ENCODE assay signal across 18 cellular contexts in genomic region chr14:69235708-69236107, GRCh38. TPM values are rescaled to one million over a fixed set of nuclear protein-coding genes. Genes with fewer than 3 reads are reported as not detected.
A peak's percentile ranks its signal among the peaks of the same experiment; 100 is the strongest.
DNase-seq lines count a peak whose midpoint lies in the region; ATAC-seq lines count a peak whose summit lies in the region.
"Had no signal": no experiment of that assay in that cellular context is flagged by ENCODE, and none has a peak within 500 bp of the region (broad histone marks: within the 10 kb centered on the region; RNA-seq: fewer than 3 reads in every experiment).

No MANE protein-coding gene starts in this region.

- H3K4me3 ChIP-seq in aorta (ENCODE audit: low read length in 2 of 2): no peak overlapping the region
- H3K4me3 ChIP-seq: BLaER1 had no signal

- POLR2A ChIA-PET in activated CD4-positive, alpha-beta memory T cell treated with anti-CD3 and anti-CD28 coated beads for 36 hours (lab: Charles Lee): interaction anchor here (0.8 kb wide), 1 partner anchor 107 kb away, joined by 3 read pairs; no protein-coding TSS in a partner anchor
- POLR2A ChIA-PET in activated CD4-positive, alpha-beta memory T cell treated with anti-CD3 and anti-CD28 coated beads, Interleukin-2, amount 10 ng/mL, durations not matched to agents 7 days and 5 days (lab: Charles Lee): no interaction called here

- no peak for ATAC-seq in stimulated activated naive CD8-positive, alpha-beta T cell treated with anti-CD3 and anti-CD28 coated beads, Interleukin-15, Interleukin-2, amounts not matched to agents 100 U/mL and 50 U/mL, for 24 hours
- ATAC-seq in stimulated activated effector memory CD8-positive, alpha-beta T cell treated with anti-CD3 and anti-CD28 coated beads, Interleukin-12 subunit alpha, Interleukin-12 subunit beta, amount 100 ng/mL, for 72 hours: no peak
- ATAC-seq in aorta (ENCODE audit: low FRiP score): no peak
- ATAC-seq: CD8-positive, alpha-beta T cell; HCT116 had no signal

- no peak overlapping the region for H3K4me3 Mint-ChIP-seq in activated CD4-positive, alpha-beta memory T cell treated with anti-CD3 and anti-CD28 coated beads for 36 hours
- H3K4me3 Mint-ChIP-seq in activated CD4-positive, alpha-beta memory T cell treated with anti-CD3 and anti-CD28 coated beads, Interleukin-2, amount 10 ng/mL, durations not matched to agents 7 days and 5 days: no peak overlapping the region
- no peak overlapping the region for H3K4me3 Mint-ChIP-seq in stimulated activated naive CD8-positive, alpha-beta T cell treated with anti-CD3 and anti-CD28 coated beads, Interleukin-15, Interleukin-2, amounts not matched to agents 100 ng/mL and 50 ng/mL, for 24 hours
- no peak overlapping the region for H3K4me3 Mint-ChIP-seq in activated naive CD8-positive, alpha-beta T cell treated with anti-CD3 and anti-CD28 coated beads for 36 hours
- H3K4me3 Mint-ChIP-seq in stimulated activated effector memory CD8-positive, alpha-beta T cell treated with anti-CD3 and anti-CD28 coated beads, Interleukin-12 subunit alpha, Interleukin-12 subunit beta, amount 100 ng/mL, for 72 hours: no peak overlapping the region
- H3K4me3 Mint-ChIP-seq: CD14-positive monocyte; CD8-positive, alpha-beta T cell; HFFc6 had no signal

- no peaks in the 10 kb centered on the region for H3K27me3 ChIP-seq in aorta (ENCODE audit: control insufficient read depth in 1 of 2, insufficient read depth in 2 of 2, low read length in 1 of 2)
- H3K27me3 ChIP-seq: BLaER1 had no signal

- no peaks in the 10 kb centered on the region for H3K4me1 ChIP-seq in aorta (ENCODE audit: control insufficient read depth in 1 of 2, insufficient read depth in 2 of 2, low read length in 2 of 2)

- H3K27me3 Mint-ChIP-seq in activated CD4-positive, alpha-beta memory T cell treated with anti-CD3 and anti-CD28 coated beads for 36 hours: no peaks in the 10 kb centered on the region
- H3K27me3 Mint-ChIP-seq in activated CD4-positive, alpha-beta memory T cell treated with anti-CD3 and anti-CD28 coated beads, Interleukin-2, amount 10 ng/mL, durations not matched to agents 7 days and 5 days: no peaks in the 10 kb centered on the region
- no peaks in the 10 kb centered on the region for H3K27me3 Mint-ChIP-seq in stimulated activated naive CD8-positive, alpha-beta T cell treated with anti-CD3 and anti-CD28 coated beads, Interleukin-15, Interleukin-2, amounts not matched to agents 100 ng/mL and 50 ng/mL, for 24 hours
- H3K27me3 Mint-ChIP-seq in activated naive CD8-positive, alpha-beta T cell treated with anti-CD3 and anti-CD28 coated beads for 36 hours: no peaks in the 10 kb centered on the region

- intact Hi-C loops in activated CD4-positive, alpha-beta memory T cell treated with anti-CD3 and anti-CD28 coated beads for 36 hours (cut with micrococcal nuclease): no loop called here
- intact Hi-C loops in aorta (cut with DNase I): no loop called here

- no peaks in the 10 kb centered on the region for H3K9me3 ChIP-seq in aorta (ENCODE audit: control insufficient read depth, low read length)
- H3K9me3 ChIP-seq: BLaER1 had no signal

- H3K36me3 Mint-ChIP-seq in activated CD4-positive, alpha-beta memory T cell treated with anti-CD3 and anti-CD28 coated beads for 36 hours: peaks cover 15% of the 10 kb centered on the region
- peaks cover 5% of the 10 kb centered on the region for H3K36me3 Mint-ChIP-seq in activated CD4-positive, alpha-beta memory T cell treated with anti-CD3 and anti-CD28 coated beads, Interleukin-2, amount 10 ng/mL, durations not matched to agents 7 days and 5 days (ENCODE audit: low read depth)
- H3K36me3 Mint-ChIP-seq in stimulated activated naive CD8-positive, alpha-beta T cell treated with anti-CD3 and anti-CD28 coated beads, Interleukin-15, Interleukin-2, amounts not matched to agents 100 ng/mL and 50 ng/mL, for 24 hours (ENCODE audit: low read depth): peaks cover 12% of the 10 kb centered on the region
- peaks cover 6% of the 10 kb centered on the region for H3K36me3 Mint-ChIP-seq in activated naive CD8-positive, alpha-beta T cell treated with anti-CD3 and anti-CD28 coated beads for 36 hours
- H3K36me3 Mint-ChIP-seq in stimulated activated effector memory CD8-positive, alpha-beta T cell treated with anti-CD3 and anti-CD28 coated beads, Interleukin-12 subunit alpha, Interleukin-12 subunit beta, amount 100 ng/mL, for 72 hours: peaks cover 55% of the 10 kb centered on the region

- CTCF ChIA-PET in activated CD4-positive, alpha-beta memory T cell treated with anti-CD3 and anti-CD28 coated beads for 36 hours (lab: Charles Lee): interaction anchor here (0.9 to 3.3 kb wide), 3 partner anchors 85 to 224 kb away, joined by 3 to 13 read pairs (median 4); no protein-coding TSS in a partner anchor
- CTCF ChIA-PET in activated CD4-positive, alpha-beta memory T cell treated with anti-CD3 and anti-CD28 coated beads, Interleukin-2, amount 10 ng/mL, durations not matched to agents 7 days and 5 days (lab: Charles Lee): interaction anchor here (0.6 to 1.3 kb wide), 2 partner anchors 15 to 106 kb away, joined by 4 to 6 read pairs; no protein-coding TSS in a partner anchor

- no peaks in the 10 kb centered on the region for H3K9me3 Mint-ChIP-seq in activated CD4-positive, alpha-beta memory T cell treated with anti-CD3 and anti-CD28 coated beads for 36 hours
- no peaks in the 10 kb centered on the region for H3K9me3 Mint-ChIP-seq in activated CD4-positive, alpha-beta memory T cell treated with anti-CD3 and anti-CD28 coated beads, Interleukin-2, amount 10 ng/mL, durations not matched to agents 7 days and 5 days
- no peaks in the 10 kb centered on the region for H3K9me3 Mint-ChIP-seq in stimulated activated naive CD8-positive, alpha-beta T cell treated with anti-CD3 and anti-CD28 coated beads, Interleukin-15, Interleukin-2, amounts not matched to agents 100 ng/mL and 50 ng/mL, for 24 hours
- no peaks in the 10 kb centered on the region for H3K9me3 Mint-ChIP-seq in activated naive CD8-positive, alpha-beta T cell treated with anti-CD3 and anti-CD28 coated beads for 36 hours
- H3K9me3 Mint-ChIP-seq in stimulated activated effector memory CD8-positive, alpha-beta T cell treated with anti-CD3 and anti-CD28 coated beads, Interleukin-12 subunit alpha, Interleukin-12 subunit beta, amount 100 ng/mL, for 72 hours: no peaks in the 10 kb centered on the region
- H3K9me3 Mint-ChIP-seq: CD14-positive monocyte; CD8-positive, alpha-beta T cell; HFFc6 had no signal

- peaks cover 2 to 28% of the 10 kb centered on the region in 2 donors for H3K36me3 ChIP-seq in aorta (ENCODE audit: control insufficient read depth in 1 of 2, insufficient read depth in 2 of 2, low read length in 1 of 2)
- H3K36me3 ChIP-seq: BLaER1 had no signal

- H3K4me1 Mint-ChIP-seq in activated CD4-positive, alpha-beta memory T cell treated with anti-CD3 and anti-CD28 coated beads for 36 hours (ENCODE audit: low read depth): peaks cover 6% of the 10 kb centered on the region
- H3K4me1 Mint-ChIP-seq in activated CD4-positive, alpha-beta memory T cell treated with anti-CD3 and anti-CD28 coated beads, Interleukin-2, amount 10 ng/mL, durations not matched to agents 7 days and 5 days: peaks cover 6% of the 10 kb centered on the region
- H3K4me1 Mint-ChIP-seq in stimulated activated naive CD8-positive, alpha-beta T cell treated with anti-CD3 and anti-CD28 coated beads, Interleukin-15, Interleukin-2, amounts not matched to agents 100 ng/mL and 50 ng/mL, for 24 hours (ENCODE audit: low read depth): peaks cover 14% of the 10 kb centered on the region
- H3K4me1 Mint-ChIP-seq in activated naive CD8-positive, alpha-beta T cell treated with anti-CD3 and anti-CD28 coated beads for 36 hours: peaks cover 7% of the 10 kb centered on the region
- no peaks in the 10 kb centered on the region for H3K4me1 Mint-ChIP-seq in stimulated activated effector memory CD8-positive, alpha-beta T cell treated with anti-CD3 and anti-CD28 coated beads, Interleukin-12 subunit alpha, Interleukin-12 subunit beta, amount 100 ng/mL, for 72 hours
- H3K4me1 Mint-ChIP-seq: CD14-positive monocyte had no signal

- no peak overlapping the region for H3K27ac ChIP-seq in aorta (ENCODE audit: low read depth in 1 of 2, low read length in 2 of 2)
- H3K27ac ChIP-seq: BLaER1 had no signal

- DNase-seq in activated CD4-positive, alpha-beta memory T cell treated with anti-CD3 and anti-CD28 coated beads for 36 hours: no peak
- no peak for DNase-seq in activated CD4-positive, alpha-beta memory T cell treated with anti-CD3 and anti-CD28 coated beads, Interleukin-2, amount 10 ng/mL, durations not matched to agents 7 days and 5 days
- DNase-seq in stimulated activated naive CD8-positive, alpha-beta T cell treated with anti-CD3 and anti-CD28 coated beads, Interleukin-15, Interleukin-2, amounts not matched to agents 100 U/mL and 50 U/mL, for 24 hours: no peak
- DNase-seq in activated naive CD8-positive, alpha-beta T cell treated with anti-CD3 and anti-CD28 coated beads for 36 hours: no peak
- DNase-seq in stimulated activated effector memory CD8-positive, alpha-beta T cell treated with anti-CD3 and anti-CD28 coated beads, Interleukin-12 subunit alpha, Interleukin-12 subunit beta, amount 100 ng/mL, for 72 hours (ENCODE audit: low spot score in 2 of 2): no peak
- DNase-seq in GF-D8 (lab: John Stamatoyannopoulos, UW) (no peak), aorta (no peak)
- DNase-seq: 8988T; Calu3; CD8-positive, alpha-beta T cell; GOT3; H7; HFFc6; IMR-90 had no signal

- 92 to 100% methylated on average over 1 of the region's 1 CpG for WGBS in aorta, 2 donors

- H3K27ac Mint-ChIP-seq in activated CD4-positive, alpha-beta memory T cell treated with anti-CD3 and anti-CD28 coated beads for 36 hours: peak overlapping the region; percentile 47
- no peak overlapping the region for H3K27ac Mint-ChIP-seq in activated CD4-positive, alpha-beta memory T cell treated with anti-CD3 and anti-CD28 coated beads, Interleukin-2, amount 10 ng/mL, durations not matched to agents 7 days and 5 days
- H3K27ac Mint-ChIP-seq in stimulated activated naive CD8-positive, alpha-beta T cell treated with anti-CD3 and anti-CD28 coated beads, Interleukin-15, Interleukin-2, amounts not matched to agents 100 ng/mL and 50 ng/mL, for 24 hours: peak overlapping the region; percentile 70
- peak overlapping the region; percentile 49 for H3K27ac Mint-ChIP-seq in activated naive CD8-positive, alpha-beta T cell treated with anti-CD3 and anti-CD28 coated beads for 36 hours
- peak overlapping the region; percentile 55 for H3K27ac Mint-ChIP-seq in stimulated activated effector memory CD8-positive, alpha-beta T cell treated with anti-CD3 and anti-CD28 coated beads, Interleukin-12 subunit alpha, Interleukin-12 subunit beta, amount 100 ng/mL, for 72 hours
- H3K27ac Mint-ChIP-seq: CD14-positive monocyte; CD8-positive, alpha-beta T cell; HFFc6 had no signal

RNA-seq across cellular contexts. Expression of gene GALNT16, which starts 24.2 kb away (rescaled TPM):
- total RNA-seq in activated CD4-positive, alpha-beta memory T cell treated with anti-CD3 and anti-CD28 coated beads for 36 hours: not detected
- total RNA-seq in activated CD4-positive, alpha-beta memory T cell treated with anti-CD3 and anti-CD28 coated beads, Interleukin-2, amount 10 ng/mL, durations not matched to agents 7 days and 5 days: not detected
- total RNA-seq in activated naive CD8-positive, alpha-beta T cell treated with anti-CD3 and anti-CD28 coated beads for 36 hours: under 1 TPM; 0.50 to 0.56 TPM
- 10 to 100 TPM in 1 of 2 donors, 1 to 10 TPM in 1; 7.0 to 16.1 TPM for total RNA-seq in aorta
- polyA plus RNA-seq in aorta: 10 to 100 TPM in 1 of 2 donors, 1 to 10 TPM in 1; 6.5 to 10.7 TPM
- polyA plus RNA-seq: CD14-positive monocyte had no signal

RNA-seq across cellular contexts. Expression of gene EXD2, which starts 44.4 kb away (rescaled TPM):
- 10 to 100 TPM; 10.5 to 11.5 TPM for total RNA-seq in activated CD4-positive, alpha-beta memory T cell treated with anti-CD3 and anti-CD28 coated beads for 36 hours
- total RNA-seq in activated CD4-positive, alpha-beta memory T cell treated with anti-CD3 and anti-CD28 coated beads, Interleukin-2, amount 10 ng/mL, durations not matched to agents 7 days and 5 days: 1 to 10 TPM; 5.3 to 5.7 TPM
- total RNA-seq in activated naive CD8-positive, alpha-beta T cell treated with anti-CD3 and anti-CD28 coated beads for 36 hours: 10 to 100 TPM; 12.0 to 13.0 TPM
- 10 to 100 TPM; 13.1 to 19.4 TPM for total RNA-seq in aorta
- 10 to 100 TPM in 1 of 2 donors, 1 to 10 TPM in 1; 4.5 to 10.8 TPM for polyA plus RNA-seq in aorta

Comparison
In these comparisons a context has a peak if more than half of its experiments do, and no peak if none do; other contexts are left out.
1. RNA of gene GALNT16, which starts 24.2 kb away (total RNA-seq): 7.0 to 16.1 TPM in aorta; 0.50 to 0.56 TPM in activated naive CD8-positive, alpha-beta T cell treated with anti-CD3 and anti-CD28 coated beads for 36 hours, not detected in activated CD4-positive, alpha-beta memory T cell treated with anti-CD3 and anti-CD28 coated beads, Interleukin-2, amount 10 ng/mL, durations not matched to agents 7 days and 5 days and not detected in activated CD4-positive, alpha-beta memory T cell treated with anti-CD3 and anti-CD28 coated beads for 36 hours; every median in the first group is over 4 times any median in the second.